In the genomic region with DNA sequence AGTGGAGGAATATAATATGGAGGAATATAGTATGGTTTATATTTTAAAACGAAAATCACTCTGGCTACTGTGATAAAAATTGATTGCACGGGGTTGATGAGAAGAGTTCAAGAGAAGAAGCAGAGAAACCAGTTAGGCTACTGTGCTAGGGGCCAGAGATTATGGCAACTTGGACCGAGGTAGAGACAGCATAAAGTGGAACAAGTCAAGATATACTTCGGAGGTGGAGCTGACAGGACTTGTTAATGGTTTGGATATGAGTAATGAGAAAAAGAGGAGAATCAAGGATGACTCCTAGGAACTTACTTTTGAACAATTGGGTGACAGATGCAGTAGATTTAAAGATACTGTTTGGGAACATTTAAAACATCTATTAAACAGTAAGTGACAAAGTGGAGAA, we compare ENCODE assay signal across 1 cellular context.
TF ChIP-seq lines count a peak whose summit lies in the region.

No MANE protein-coding gene starts in this region.

TF ChIP-seq in GM23338, 12 proteins besides CTCF, POLR2A, EP300 and RAD21 (continued from another document):
- TF ChIP-seq, protein P1, sequence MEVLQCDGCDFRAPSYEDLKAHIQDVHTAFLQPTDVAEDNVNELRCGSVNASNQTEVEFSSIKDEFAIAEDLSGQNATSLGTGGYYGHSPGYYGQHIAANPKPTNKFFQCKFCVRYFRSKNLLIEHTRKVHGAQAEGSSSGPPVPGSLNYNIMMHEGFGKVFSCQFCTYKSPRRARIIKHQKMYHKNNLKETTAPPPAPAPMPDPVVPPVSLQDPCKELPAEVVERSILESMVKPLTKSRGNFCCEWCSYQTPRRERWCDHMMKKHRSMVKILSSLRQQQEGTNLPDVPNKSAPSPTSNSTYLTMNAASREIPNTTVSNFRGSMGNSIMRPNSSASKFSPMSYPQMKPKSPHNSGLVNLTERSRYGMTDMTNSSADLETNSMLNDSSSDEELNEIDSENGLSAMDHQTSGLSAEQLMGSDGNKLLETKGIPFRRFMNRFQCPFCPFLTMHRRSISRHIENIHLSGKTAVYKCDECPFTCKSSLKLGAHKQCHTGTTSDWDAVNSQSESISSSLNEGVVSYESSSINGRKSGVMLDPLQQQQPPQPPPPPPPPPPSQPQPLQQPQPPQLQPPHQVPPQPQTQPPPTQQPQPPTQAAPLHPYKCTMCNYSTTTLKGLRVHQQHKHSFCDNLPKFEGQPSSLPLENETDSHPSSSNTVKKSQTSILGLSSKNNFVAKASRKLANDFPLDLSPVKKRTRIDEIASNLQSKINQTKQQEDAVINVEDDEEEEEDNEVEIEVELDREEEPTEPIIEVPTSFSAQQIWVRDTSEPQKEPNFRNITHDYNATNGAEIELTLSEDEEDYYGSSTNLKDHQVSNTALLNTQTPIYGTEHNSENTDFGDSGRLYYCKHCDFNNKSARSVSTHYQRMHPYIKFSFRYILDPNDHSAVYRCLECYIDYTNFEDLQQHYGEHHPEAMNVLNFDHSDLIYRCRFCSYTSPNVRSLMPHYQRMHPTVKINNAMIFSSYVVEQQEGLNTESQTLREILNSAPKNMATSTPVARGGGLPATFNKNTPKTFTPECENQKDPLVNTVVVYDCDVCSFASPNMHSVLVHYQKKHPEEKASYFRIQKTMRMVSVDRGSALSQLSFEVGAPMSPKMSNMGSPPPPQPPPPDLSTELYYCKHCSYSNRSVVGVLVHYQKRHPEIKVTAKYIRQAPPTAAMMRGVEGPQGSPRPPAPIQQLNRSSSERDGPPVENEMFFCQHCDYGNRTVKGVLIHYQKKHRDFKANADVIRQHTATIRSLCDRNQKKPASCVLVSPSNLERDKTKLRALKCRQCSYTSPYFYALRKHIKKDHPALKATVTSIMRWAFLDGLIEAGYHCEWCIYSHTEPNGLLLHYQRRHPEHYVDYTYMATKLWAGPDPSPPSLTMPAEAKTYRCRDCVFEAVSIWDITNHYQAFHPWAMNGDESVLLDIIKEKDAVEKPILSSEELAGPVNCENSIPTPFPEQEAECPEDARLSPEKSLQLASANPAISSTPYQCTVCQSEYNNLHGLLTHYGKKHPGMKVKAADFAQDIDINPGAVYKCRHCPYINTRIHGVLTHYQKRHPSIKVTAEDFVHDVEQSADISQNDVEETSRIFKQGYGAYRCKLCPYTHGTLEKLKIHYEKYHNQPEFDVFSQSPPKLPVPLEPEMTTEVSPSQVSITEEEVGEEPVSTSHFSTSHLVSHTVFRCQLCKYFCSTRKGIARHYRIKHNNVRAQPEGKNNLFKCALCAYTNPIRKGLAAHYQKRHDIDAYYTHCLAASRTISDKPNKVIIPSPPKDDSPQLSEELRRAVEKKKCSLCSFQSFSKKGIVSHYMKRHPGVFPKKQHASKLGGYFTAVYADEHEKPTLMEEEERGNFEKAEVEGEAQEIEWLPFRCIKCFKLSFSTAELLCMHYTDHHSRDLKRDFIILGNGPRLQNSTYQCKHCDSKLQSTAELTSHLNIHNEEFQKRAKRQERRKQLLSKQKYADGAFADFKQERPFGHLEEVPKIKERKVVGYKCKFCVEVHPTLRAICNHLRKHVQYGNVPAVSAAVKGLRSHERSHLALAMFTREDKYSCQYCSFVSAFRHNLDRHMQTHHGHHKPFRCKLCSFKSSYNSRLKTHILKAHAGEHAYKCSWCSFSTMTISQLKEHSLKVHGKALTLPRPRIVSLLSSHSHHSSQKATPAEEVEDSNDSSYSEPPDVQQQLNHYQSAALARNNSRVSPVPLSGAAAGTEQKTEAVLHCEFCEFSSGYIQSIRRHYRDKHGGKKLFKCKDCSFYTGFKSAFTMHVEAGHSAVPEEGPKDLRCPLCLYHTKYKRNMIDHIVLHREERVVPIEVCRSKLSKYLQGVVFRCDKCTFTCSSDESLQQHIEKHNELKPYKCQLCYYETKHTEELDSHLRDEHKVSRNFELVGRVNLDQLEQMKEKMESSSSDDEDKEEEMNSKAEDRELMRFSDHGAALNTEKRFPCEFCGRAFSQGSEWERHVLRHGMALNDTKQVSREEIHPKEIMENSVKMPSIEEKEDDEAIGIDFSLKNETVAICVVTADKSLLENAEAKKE (CRISPR knock-in tag; IDR thresholded peaks at IDR 0.05): no peak
- no peak for TF ChIP-seq CREB1 (CRISPR knock-in tag; IDR thresholded peaks at IDR 0.05; ENCODE audit: low read depth)
- no peak for TF ChIP-seq STAT1 (IDR thresholded peaks at IDR 0.05; ENCODE audit: unreplicated experiment)
- TF ChIP-seq ZNF114 (CRISPR knock-in tag; IDR thresholded peaks at IDR 0.05): no peak
- no peak for TF ChIP-seq POLR2AphosphoS5 (IDR thresholded peaks at IDR 0.05; ENCODE audit: low read depth)
- TF ChIP-seq, protein P2, sequence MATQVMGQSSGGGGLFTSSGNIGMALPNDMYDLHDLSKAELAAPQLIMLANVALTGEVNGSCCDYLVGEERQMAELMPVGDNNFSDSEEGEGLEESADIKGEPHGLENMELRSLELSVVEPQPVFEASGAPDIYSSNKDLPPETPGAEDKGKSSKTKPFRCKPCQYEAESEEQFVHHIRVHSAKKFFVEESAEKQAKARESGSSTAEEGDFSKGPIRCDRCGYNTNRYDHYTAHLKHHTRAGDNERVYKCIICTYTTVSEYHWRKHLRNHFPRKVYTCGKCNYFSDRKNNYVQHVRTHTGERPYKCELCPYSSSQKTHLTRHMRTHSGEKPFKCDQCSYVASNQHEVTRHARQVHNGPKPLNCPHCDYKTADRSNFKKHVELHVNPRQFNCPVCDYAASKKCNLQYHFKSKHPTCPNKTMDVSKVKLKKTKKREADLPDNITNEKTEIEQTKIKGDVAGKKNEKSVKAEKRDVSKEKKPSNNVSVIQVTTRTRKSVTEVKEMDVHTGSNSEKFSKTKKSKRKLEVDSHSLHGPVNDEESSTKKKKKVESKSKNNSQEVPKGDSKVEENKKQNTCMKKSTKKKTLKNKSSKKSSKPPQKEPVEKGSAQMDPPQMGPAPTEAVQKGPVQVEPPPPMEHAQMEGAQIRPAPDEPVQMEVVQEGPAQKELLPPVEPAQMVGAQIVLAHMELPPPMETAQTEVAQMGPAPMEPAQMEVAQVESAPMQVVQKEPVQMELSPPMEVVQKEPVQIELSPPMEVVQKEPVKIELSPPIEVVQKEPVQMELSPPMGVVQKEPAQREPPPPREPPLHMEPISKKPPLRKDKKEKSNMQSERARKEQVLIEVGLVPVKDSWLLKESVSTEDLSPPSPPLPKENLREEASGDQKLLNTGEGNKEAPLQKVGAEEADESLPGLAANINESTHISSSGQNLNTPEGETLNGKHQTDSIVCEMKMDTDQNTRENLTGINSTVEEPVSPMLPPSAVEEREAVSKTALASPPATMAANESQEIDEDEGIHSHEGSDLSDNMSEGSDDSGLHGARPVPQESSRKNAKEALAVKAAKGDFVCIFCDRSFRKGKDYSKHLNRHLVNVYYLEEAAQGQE (IDR thresholded peaks at IDR 0.05; ENCODE audit: unreplicated experiment): no peak
- no peak for TF ChIP-seq NANOG (IDR thresholded peaks at IDR 0.05; ENCODE audit: borderline replicate concordance)
TF ChIP-seq in GM23338: peak in this region for 0.
